10 cellular contexts compared by ENCODE assay signal in genomic region chr11:1829039-1829820, GRCh38. TPM values are rescaled to one million over a fixed set of nuclear protein-coding genes. Genes with fewer than 3 reads are reported as not detected.
DNase-seq lines count a peak whose midpoint lies in the region; TF ChIP-seq lines count a peak whose summit lies in the region.
"Had no signal": no experiment of that assay in that cellular context is flagged by ENCODE, and none has a peak within 500 bp of the region (broad histone marks: within the 10 kb centered on the region; RNA-seq: fewer than 3 reads in every experiment).

No MANE protein-coding gene starts in this region.

- no peak for TF ChIP-seq EP300 in ovary (IDR thresholded peaks at IDR 0.05)

- peaks cover 79% of the 10 kb centered on the region for H3K4me1 ChIP-seq in SJCRH30
- peaks cover 64% of the 10 kb centered on the region for H3K4me1 ChIP-seq in skeletal muscle satellite cell (ENCODE audit: control insufficient read depth, insufficient read depth, low read length)
- H3K4me1 ChIP-seq in effector memory CD4-positive, alpha-beta T cell (ENCODE audit: control insufficient read depth, insufficient read depth, low read length, poor library complexity, severe bottlenecking) = peaks cover 4% of the 10 kb centered on the region
- no peaks in the 10 kb centered on the region for H3K4me1 ChIP-seq in ovary (ENCODE audit: insufficient read depth)

- DNase-seq in GM04504 (ENCODE audit: low read depth) = peak; percentile 17
- DNase-seq in SJCRH30 = peak; percentile 87 to 90
- DNase-seq in fibroblast of pulmonary artery (ENCODE audit: low read depth) = peak; percentile 52
- no peak for DNase-seq in effector memory CD4-positive, alpha-beta T cell
- DNase-seq in nucleus accumbens (lab: John Stamatoyannopoulos, UW) = no peak
- no peak for DNase-seq in ovary
- no peak for DNase-seq in NCI-H1105 treated with DMSO at 0.1 percent for 48 hours (lab: John Stamatoyannopoulos, UW)
- DNase-seq: NCI-H526 treated with DMSO at 0.1 percent for 48 hours had no signal

- no peak overlapping the region for H3K4me3 ChIP-seq in SJCRH30
- H3K4me3 ChIP-seq in fibroblast of pulmonary artery (replicated peaks; ENCODE audit: low read depth, low read length) = no peak overlapping the region
- H3K4me3 ChIP-seq in skeletal muscle satellite cell (ENCODE audit: low read length) = no peak overlapping the region
- H3K4me3 ChIP-seq in effector memory CD4-positive, alpha-beta T cell (ENCODE audit: insufficient read depth, low read depth, low read length, poor library complexity, severe bottlenecking) = no peak overlapping the region
- H3K4me3 ChIP-seq in ovary = no peak overlapping the region
- H3K4me3 ChIP-seq: spleen had no signal

- H3K36me3 ChIP-seq in SJCRH30 (no peaks in the 10 kb centered on the region), skeletal muscle satellite cell (ENCODE audit: insufficient read depth, low read length) (no peaks in the 10 kb centered on the region), ovary (no peaks in the 10 kb centered on the region)
- H3K36me3 ChIP-seq in effector memory CD4-positive, alpha-beta T cell (ENCODE audit: control insufficient read depth, insufficient read depth, low read length) = no peaks in the 10 kb centered on the region
- H3K36me3 ChIP-seq: spleen had no signal

- no peaks in the 10 kb centered on the region for H3K9me3 ChIP-seq in SJCRH30 (replicated peaks)
- no peaks in the 10 kb centered on the region for H3K9me3 ChIP-seq in skeletal muscle satellite cell (replicated peaks; ENCODE audit: low read length)
- H3K9me3 ChIP-seq in effector memory CD4-positive, alpha-beta T cell (ENCODE audit: control insufficient read depth, low read length) = no peaks in the 10 kb centered on the region
- H3K9me3 ChIP-seq in ovary = no peaks in the 10 kb centered on the region
- H3K9me3 ChIP-seq: spleen had no signal

- intact Hi-C loops in ovary (cut with DNase I) = loop anchor here in 2 of 4 donors (5.0 kb wide), 2 partner anchors 177 to 1267 kb away; partner anchors contain the start of genes LMNTD2 (in 1 of the 2) and RASSF7 (in 1 of the 2)

- H3K27ac ChIP-seq in SJCRH30 (peak overlapping the region; percentile 98), ovary (no peak overlapping the region)
- no peak overlapping the region for H3K27ac ChIP-seq in effector memory CD4-positive, alpha-beta T cell (ENCODE audit: insufficient read depth, low read length, poor library complexity, severe bottlenecking)
- H3K27ac ChIP-seq: spleen had no signal

- TF ChIP-seq CTCF in fibroblast of pulmonary artery (IDR thresholded peaks at IDR 0.05; ENCODE audit: low read length, missing control alignments) (no peak), ovary (IDR thresholded peaks at IDR 0.05) (no peak)

- H3K27me3 ChIP-seq in SJCRH30 = no peaks in the 10 kb centered on the region
- no peaks in the 10 kb centered on the region for H3K27me3 ChIP-seq in skeletal muscle satellite cell (ENCODE audit: control insufficient read depth, insufficient read depth, low read length)
- peaks cover 4% of the 10 kb centered on the region for H3K27me3 ChIP-seq in effector memory CD4-positive, alpha-beta T cell (replicated peaks; ENCODE audit: control insufficient read depth, insufficient read depth, low read length, poor library complexity, severe bottlenecking)
- H3K27me3 ChIP-seq in ovary = no peaks in the 10 kb centered on the region

- no peak for TF ChIP-seq POLR2A in ovary (IDR thresholded peaks at IDR 0.05)

- H3K9ac ChIP-seq in skeletal muscle satellite cell (ENCODE audit: low read depth, low read length) = peak overlapping the region; percentile 52

- WGBS in ovary, 3 donors = 72 to 77% (median 76%) methylated on average over 11 of the region's 11 CpGs

- H3K4me2 ChIP-seq in skeletal muscle satellite cell (ENCODE audit: low read length) = peak overlapping the region; percentile 60

RNA-seq across cellular contexts. Expression of gene SYT8, which starts 5.6 kb away (rescaled TPM):
- total RNA-seq in SJCRH30 (2014; rRNA removed; shearing (Covaris generic)) = 1.7 and 2.7 TPM in 2 replicates
- total RNA-seq in skeletal muscle satellite cell (2012; rRNA removed) = under 0.01 TPM in 1 of 2 replicates, not detected in the other
- total RNA-seq in ovary = 1 to 10 TPM in 1 of 7 donors, under 1 TPM in 1, not detected in 5; 0.24 to 2.4 TPM
- not detected for polyA plus RNA-seq in ovary
- total RNA-seq: spleen had no signal

RNA-seq across cellular contexts. Expression of gene TNNI2, which starts 9.6 kb away (rescaled TPM):
- 20.2 and 20.5 TPM in 2 replicates for total RNA-seq in SJCRH30 (2014; rRNA removed; shearing (Covaris generic))
- 0.87 TPM in 1 of 2 replicates, not detected in the other for total RNA-seq in skeletal muscle satellite cell (2012; rRNA removed)
- 1 to 10 TPM in 1 of 7 donors, under 1 TPM in 2, not detected in 4; 0.61 to 1.2 (median 0.70) TPM for total RNA-seq in ovary
- under 1 TPM in 1 of 2 donors, not detected in 1; 0.41 TPM for polyA plus RNA-seq in ovary

RNA-seq across cellular contexts. Expression of gene LSP1, which starts 23.7 kb away (rescaled TPM):
- total RNA-seq in SJCRH30 (2014; rRNA removed; shearing (Covaris generic)) = 15.0 and 15.4 TPM in 2 replicates
- 56.3 and 63.6 TPM in 2 replicates for total RNA-seq in skeletal muscle satellite cell (2012; rRNA removed)
- 10 to 100 TPM in 3 of 7 donors, 1 to 10 TPM in 4; 3.5 to 14.8 (median 9.0) TPM for total RNA-seq in ovary
- polyA plus RNA-seq in ovary = 10 to 100 TPM in 1 of 2 donors, 1 to 10 TPM in 1; 6.0 to 22.0 TPM

Comparison
In these comparisons a context has a peak if more than half of its experiments do, and no peak if none do; other contexts are left out.
1. DNase-seq: peak in GM04504 (single experiment), SJCRH30 (2 of 2) and fibroblast of pulmonary artery (single experiment); none in effector memory CD4-positive, alpha-beta T cell (0 of 3), nucleus accumbens (0 of 56), ovary (0 of 5) and NCI-H1105 treated with DMSO at 0.1 percent for 48 hours (single experiment).